Comparison of ENCODE assay signal across 25 cellular contexts in genomic region chrX:10773318-10773717, GRCh38.
"Had no signal": no experiment of that assay in that cellular context is flagged by ENCODE, and none has a peak within 500 bp of the region (broad histone marks: within the 10 kb centered on the region; RNA-seq: fewer than 3 reads in every experiment).

No MANE protein-coding gene starts in this region.

- H3K4me1 Mint-ChIP-seq: immature natural killer cell, naive B cell had no signal

- H3K9me3 ChIP-seq: colonic mucosa, esophagus muscularis mucosa, gastroesophageal sphincter, heart left ventricle, left lung, lower lobe of right lung, mucosa of descending colon had no signal

- H3K27me3 ChIP-seq: colonic mucosa, esophagus muscularis mucosa, foreskin keratinocyte, gastroesophageal sphincter, hepatocyte, left lung had no signal

- H3K4me3 Mint-ChIP-seq: dendritic cell treated with granulocyte-macrophage colony-stimulating factor and Interleukin-4, amounts not matched to agents 40 ng/mL and 50 ng/mL, for 4 days; effector memory CD8-positive, alpha-beta T cell; endodermal cell; immature natural killer cell; mesothelial cell of epicardium had no signal

- DNase-seq: colonic mucosa; cortex of kidney; effector CD8-positive, alpha-beta T cell; effector memory CD8-positive, alpha-beta T cell; endodermal cell; foreskin keratinocyte; heart left ventricle; hypothalamus; immature natural killer cell; islet precursor cell; kidney; kidney glomerular epithelial cell; left cardiac atrium; left lung; left ventricle myocardium superior; lower lobe of right lung; mesenchymal stem cell; mucosa of descending colon; naive B cell had no signal

- H3K9me3 Mint-ChIP-seq: dendritic cell treated with granulocyte-macrophage colony-stimulating factor and Interleukin-4, amounts not matched to agents 40 ng/mL and 50 ng/mL, for 4 days; immature natural killer cell had no signal

- H3K27me3 Mint-ChIP-seq: dendritic cell treated with granulocyte-macrophage colony-stimulating factor and Interleukin-4, amounts not matched to agents 40 ng/mL and 50 ng/mL, for 4 days; effector memory CD8-positive, alpha-beta T cell; naive B cell had no signal

- H3K27ac Mint-ChIP-seq: dendritic cell treated with granulocyte-macrophage colony-stimulating factor and Interleukin-4, amounts not matched to agents 40 ng/mL and 50 ng/mL, for 4 days; effector memory CD8-positive, alpha-beta T cell; endodermal cell; immature natural killer cell; mesothelial cell of epicardium; naive B cell had no signal

- H3K36me3 ChIP-seq: colonic mucosa, esophagus muscularis mucosa, gastroesophageal sphincter, heart left ventricle, left lung, lower lobe of right lung had no signal

- H3K36me3 Mint-ChIP-seq: immature natural killer cell, mesothelial cell of epicardium, naive B cell had no signal

- H3K4me1 ChIP-seq: colonic mucosa, esophagus muscularis mucosa, foreskin keratinocyte, gastroesophageal sphincter, heart left ventricle, left lung, lower lobe of right lung had no signal

- H3K27ac ChIP-seq: colonic mucosa, esophagus muscularis mucosa, foreskin keratinocyte, gastroesophageal sphincter, heart left ventricle, hepatocyte, left lung, lower lobe of right lung had no signal

- H3K79me2 ChIP-seq: hepatocyte had no signal

- ATAC-seq: effector memory CD8-positive, alpha-beta T cell; foreskin keratinocyte; gastroesophageal sphincter; heart left ventricle; left cardiac atrium; left lung; left ventricle myocardium superior; lower lobe of right lung; mucosa of descending colon had no signal

- FAIRE-seq: endometrium had no signal

- H3K4me2 ChIP-seq: hepatocyte had no signal

- H2AFZ ChIP-seq: hepatocyte had no signal

- H3K4me3 ChIP-seq: colonic mucosa, esophagus muscularis mucosa, gastroesophageal sphincter, heart left ventricle, hepatocyte, left lung, lower lobe of right lung, mucosa of descending colon had no signal
